ENCODE assay signal across 30 cellular contexts in genomic region chr18:21481739-21482138, GRCh38.
"Had no signal": no experiment of that assay in that cellular context is flagged by ENCODE, and none has a peak within 500 bp of the region (broad histone marks: within the 10 kb centered on the region; RNA-seq: fewer than 3 reads in every experiment).

No MANE protein-coding gene starts in this region.

- ATAC-seq: gastroesophageal sphincter; mucosa of descending colon; natural killer cell treated with Interleukin-12 subunit alpha and Interleukin-12 subunit beta and Interleukin-15 and Interleukin-18, amount 100 ng/mL, for 72 hours; pancreas; stimulated activated naive CD8-positive, alpha-beta T cell treated with anti-CD3 and anti-CD28 coated beads, Interleukin-15, Interleukin-2, amounts not matched to agents 100 U/mL and 50 U/mL, for 24 hours had no signal

- H3K4me3 Mint-ChIP-seq: activated B cell treated with CpG ODN at 0.5 μM for 24 hours; activated naive CD8-positive, alpha-beta T cell; natural killer cell treated with Interleukin-12 subunit alpha and Interleukin-12 subunit beta and Interleukin-15 and Interleukin-18, amount 100 ng/mL, for 72 hours; T-helper 2 cell treated with Interferon-gamma antibody and Interleukin-4, amounts not matched to agents 5 μg/mL and 100 μg/mL, for 36 hours had no signal

- H3K4me1 Mint-ChIP-seq: activated B cell treated with CpG ODN at 0.5 μM for 24 hours had no signal

- H3K4me1 ChIP-seq: colonic mucosa, gastroesophageal sphincter, pancreas, right atrium auricular region, spleen, testis, transverse colon, uterus had no signal

- H3K36me3 ChIP-seq: colonic mucosa, gastroesophageal sphincter, left ventricle myocardium inferior, neutrophil, pancreas, right atrium auricular region, spleen, transverse colon, uterus had no signal

- H3K27ac ChIP-seq: colonic mucosa, gastroesophageal sphincter, hepatocyte, left ventricle myocardium inferior, neutrophil, pancreas, right atrium auricular region, spleen, testis, transverse colon, uterus had no signal

- H3K9me3 ChIP-seq: colonic mucosa, gastroesophageal sphincter, left ventricle myocardium inferior, mucosa of descending colon, neutrophil, pancreas, right atrium auricular region, spleen, testis, transverse colon, uterus had no signal

- H3K27me3 ChIP-seq: colonic mucosa, gastroesophageal sphincter, hepatocyte, neutrophil, pancreas, right atrium auricular region, spleen, testis, transverse colon, uterus had no signal

- H3K27ac Mint-ChIP-seq: activated B cell treated with CpG ODN at 0.5 μM for 24 hours; activated naive CD8-positive, alpha-beta T cell; natural killer cell treated with Interleukin-12 subunit alpha and Interleukin-12 subunit beta and Interleukin-15 and Interleukin-18, amount 100 ng/mL, for 72 hours; T-helper 2 cell treated with Interferon-gamma antibody and Interleukin-4, amounts not matched to agents 5 μg/mL and 100 μg/mL, for 36 hours had no signal

- H3K4me3 ChIP-seq: colonic mucosa, gastroesophageal sphincter, hepatocyte, left ventricle myocardium inferior, lung, mucosa of descending colon, pancreas, right atrium auricular region, spleen, testis, transverse colon, uterus had no signal

- DNase-seq: activated B cell treated with CpG ODN at 0.5 μM for 24 hours; activated CD4-positive, alpha-beta T cell treated with anti-CD3 and anti-CD28 coated beads for 4 hours; activated CD4-positive, alpha-beta T cell treated with anti-CD3 and anti-CD28 coated beads, Interleukin-2, amount 50 U/mL, for 4 hours; activated effector memory CD4-positive, alpha-beta T cell treated with Interleukin-2 at 50 U/mL for 16 hours; activated naive CD4-positive, alpha-beta T cell treated with Interleukin-2 at 50 U/mL for 16 hours; activated T-cell treated with anti-CD3 and anti-CD28 coated beads for 4 hours; anterior cingulate cortex; cerebellar nuclear complex; colonic mucosa; effector CD8-positive, alpha-beta T cell; erythroblast; islet precursor cell; left ventricle myocardium inferior; mucosa of descending colon; pancreas; spleen; stimulated activated CD4-positive, alpha-beta T cell treated with anti-CD3 and anti-CD28 coated beads, Interleukin-4, amount 100 ng/mL, for 1 hour; stimulated activated naive CD8-positive, alpha-beta T cell treated with anti-CD3 and anti-CD28 coated beads, Interleukin-15, Interleukin-2, amounts not matched to agents 100 U/mL and 50 U/mL, for 24 hours; T-helper 1 cell; testis; transverse colon; uterus had no signal

- H3K9me3 Mint-ChIP-seq: activated B cell treated with CpG ODN at 0.5 μM for 24 hours; natural killer cell treated with Interleukin-12 subunit alpha and Interleukin-12 subunit beta and Interleukin-15 and Interleukin-18, amount 100 ng/mL, for 72 hours; T-helper 2 cell treated with Interferon-gamma antibody and Interleukin-4, amounts not matched to agents 5 μg/mL and 100 μg/mL, for 36 hours had no signal

- FAIRE-seq: pancreas had no signal

- H3K4me2 ChIP-seq: hepatocyte had no signal

- H3K36me3 Mint-ChIP-seq: activated naive CD8-positive, alpha-beta T cell; natural killer cell treated with Interleukin-12 subunit alpha and Interleukin-12 subunit beta and Interleukin-15 and Interleukin-18, amount 100 ng/mL, for 72 hours had no signal
